Comparison of ENCODE assay signal across 9 cellular contexts in genomic region chr1:216722841-216723240, GRCh38. TPM values are rescaled to one million over a fixed set of nuclear protein-coding genes. Genes with fewer than 3 reads are reported as not detected.
DNase-seq lines count a peak whose midpoint lies in the region; ATAC-seq and TF ChIP-seq lines count a peak whose summit lies in the region.
"Had no signal": no experiment of that assay in that cellular context is flagged by ENCODE, and none has a peak within 500 bp of the region (broad histone marks: within the 10 kb centered on the region; RNA-seq: fewer than 3 reads in every experiment).

No MANE protein-coding gene starts in this region.

- no TSS peak for BruUV-seq in PC-3 (replicated peaks; lab: Mats Ljungman, UMichigan)

- H3K4me3 ChIP-seq in GM23338 (peak overlapping the region; percentile 64), PC-3 (ENCODE audit: low read length) (peak overlapping the region; percentile 23), left ventricle myocardium inferior (peak overlapping the region; percentile 65), ovary (no peak overlapping the region)

- H3K27me3 Mint-ChIP-seq in GM23338 (ENCODE audit: insufficient read depth, low read depth, poor library complexity), result peaks cover 4% of the 10 kb centered on the region
- peaks cover 72% of the 10 kb centered on the region for H3K27me3 Mint-ChIP-seq in osteocyte (ENCODE audit: unreplicated experiment)
- peaks cover 16% of the 10 kb centered on the region for H3K27me3 Mint-ChIP-seq in activated T-helper 1 cell treated with anti-CD3 and anti-CD28 coated beads, Interleukin-12 subunit alpha, Interleukin-12 subunit beta, Interleukin-2, Interleukin-4 antibody, amounts not matched to agents 30 ng/mL and 10 ng/mL and 1 ng/mL, durations not matched to agents 14 hours and 24 hours and 36 hours (ENCODE audit: insufficient read depth)

- H3F3A ChIP-seq in GM23338 (replicated peaks; ENCODE audit: low read depth), result no peaks in the 10 kb centered on the region
- H3F3A ChIP-seq in PC-3 (ENCODE audit: low read length, unreplicated experiment), result no peaks in the 10 kb centered on the region

- 0 out of 2 replicates have a peak overlapping the region, but pooled peaks have one; percentile 35 for H3K27ac Mint-ChIP-seq in GM23338
- H3K27ac Mint-ChIP-seq in osteocyte (ENCODE audit: unreplicated experiment), result no peak overlapping the region
- H3K27ac Mint-ChIP-seq in activated T-helper 1 cell treated with anti-CD3 and anti-CD28 coated beads, Interleukin-12 subunit alpha, Interleukin-12 subunit beta, Interleukin-2, Interleukin-4 antibody, amounts not matched to agents 30 ng/mL and 10 ng/mL and 1 ng/mL, durations not matched to agents 14 hours and 24 hours and 36 hours, result no peak overlapping the region
- H3K27ac Mint-ChIP-seq: activated naive CD8-positive, alpha-beta T cell treated with anti-CD3 and anti-CD28 coated beads, Interleukin-2, amount 50 U/mL, for 24 hours had no signal

- no peak overlapping the region for H3K27ac ChIP-seq in GM23338 (ENCODE audit: low read depth)
- H3K27ac ChIP-seq in PC-3 (ENCODE audit: low read length), result no peak overlapping the region
- H3K27ac ChIP-seq in left ventricle myocardium inferior (replicated peaks), result peak overlapping the region; percentile 72
- H3K27ac ChIP-seq in ovary, result no peak overlapping the region

- ATAC-seq in GM23338 (peak; percentile 31), PC-3 (peak; percentile 20), GM21576 (IDR thresholded peaks at IDR 0.05; ENCODE audit: unreplicated experiment) (no peak)
- ATAC-seq: activated naive CD8-positive, alpha-beta T cell treated with anti-CD3 and anti-CD28 coated beads, Interleukin-2, amount 50 U/mL, for 24 hours had no signal

- TF ChIP-seq POLR2A in ovary (IDR thresholded peaks at IDR 0.05), result no peak

- peak overlapping the region; percentile 88 for H3K4me3 Mint-ChIP-seq in GM23338
- H3K4me3 Mint-ChIP-seq in osteocyte (ENCODE audit: unreplicated experiment), result peak overlapping the region; percentile 16
- H3K4me3 Mint-ChIP-seq in activated T-helper 1 cell treated with anti-CD3 and anti-CD28 coated beads, Interleukin-12 subunit alpha, Interleukin-12 subunit beta, Interleukin-2, Interleukin-4 antibody, amounts not matched to agents 30 ng/mL and 10 ng/mL and 1 ng/mL, durations not matched to agents 14 hours and 24 hours and 36 hours, result no peak overlapping the region
- H3K4me3 Mint-ChIP-seq: activated naive CD8-positive, alpha-beta T cell treated with anti-CD3 and anti-CD28 coated beads, Interleukin-2, amount 50 U/mL, for 24 hours had no signal

- H3K9ac ChIP-seq in PC-3 (ENCODE audit: low read length), result no peak overlapping the region

- CTCF ChIA-PET in PC-3 (lab: Charles Lee), result interaction anchor here (0.6 kb wide), 1 partner anchor 121 kb away, joined by 4 read pairs; no protein-coding TSS in a partner anchor

- no peaks in the 10 kb centered on the region for H3K36me3 Mint-ChIP-seq in GM23338 (ENCODE audit: low read depth)
- no peaks in the 10 kb centered on the region for H3K36me3 Mint-ChIP-seq in osteocyte (ENCODE audit: unreplicated experiment)
- H3K36me3 Mint-ChIP-seq in activated T-helper 1 cell treated with anti-CD3 and anti-CD28 coated beads, Interleukin-12 subunit alpha, Interleukin-12 subunit beta, Interleukin-2, Interleukin-4 antibody, amounts not matched to agents 30 ng/mL and 10 ng/mL and 1 ng/mL, durations not matched to agents 14 hours and 24 hours and 36 hours (ENCODE audit: low read depth), result no peaks in the 10 kb centered on the region

- H2AFZ ChIP-seq in GM23338 (peak overlapping the region; percentile 94), PC-3 (ENCODE audit: low read length) (peak overlapping the region; percentile 49; the same call in 1 of the 2 replicates)

- H3K9me2 ChIP-seq in GM23338 (ENCODE audit: insufficient read depth) (no peaks in the 10 kb centered on the region), PC-3 (replicated peaks; ENCODE audit: low read length) (no peaks in the 10 kb centered on the region)

- H3K27me3 ChIP-seq in GM23338 (ENCODE audit: insufficient read depth) (no peaks in the 10 kb centered on the region), PC-3 (ENCODE audit: low read length) (peaks cover 98% of the 10 kb centered on the region), left ventricle myocardium inferior (ENCODE audit: low read depth) (peaks cover 32% of the 10 kb centered on the region), ovary (no peaks in the 10 kb centered on the region)

- H3K79me2 ChIP-seq in GM23338 (replicated peaks; ENCODE audit: insufficient read depth) (no peaks in the 10 kb centered on the region), PC-3 (ENCODE audit: low read length) (no peaks in the 10 kb centered on the region)

- H3K36me3 ChIP-seq in GM23338 (ENCODE audit: insufficient read depth) (no peaks in the 10 kb centered on the region), PC-3 (ENCODE audit: low read depth, low read length) (no peaks in the 10 kb centered on the region), left ventricle myocardium inferior (no peaks in the 10 kb centered on the region), ovary (no peaks in the 10 kb centered on the region)

- intact Hi-C loops in PC-3 (cut with micrococcal nuclease), result loop anchor here (5.0 kb wide), 2 partner anchors 411 to 611 kb away; no protein-coding TSS in a partner anchor
- intact Hi-C loops in left ventricle myocardium inferior (cut with micrococcal nuclease), result no loop called here
- intact Hi-C loops in ovary (cut with DNase I), result no loop called here
- intact Hi-C loops in activated T-helper 1 cell treated with anti-CD3 and anti-CD28 coated beads, Interleukin-12 subunit alpha, Interleukin-12 subunit beta, Interleukin-2, Interleukin-4 antibody, amounts not matched to agents 30 ng/mL and 10 ng/mL and 1 ng/mL, durations not matched to agents 14 hours and 24 hours and 36 hours (cut with micrococcal nuclease), result no loop called here

- H3K9me3 ChIP-seq in PC-3 (ENCODE audit: low read length), result no peaks in the 10 kb centered on the region
- no peaks in the 10 kb centered on the region for H3K9me3 ChIP-seq in left ventricle myocardium inferior (replicated peaks)
- H3K9me3 ChIP-seq in ovary, result no peaks in the 10 kb centered on the region

- POLR2A ChIA-PET in PC-3 (lab: Charles Lee; ENCODE audit: unreplicated experiment), result interaction anchor here (0.6 kb wide), 1 partner anchor 126 kb away, joined by 3 read pairs; no protein-coding TSS in a partner anchor

- WGBS in ovary, 3 donors, result 2 to 4% (median 2%) methylated on average over 6 of the region's 6 CpGs

- peak; percentile 32 for DNase-seq in GM23338 (ENCODE audit: low spot score)
- DNase-seq in PC-3, result no peak
- DNase-seq in left ventricle myocardium inferior, result no peak
- no peak for DNase-seq in osteocyte (ENCODE audit: extremely low spot score, unreplicated experiment)
- no peak for DNase-seq in ovary
- no peak for DNase-seq in activated T-helper 1 cell treated with anti-CD3 and anti-CD28 coated beads, Interleukin-12 subunit alpha, Interleukin-12 subunit beta, Interleukin-2, Interleukin-4 antibody, amounts not matched to agents 30 ng/mL and 10 ng/mL and 1 ng/mL, durations not matched to agents 14 hours and 24 hours and 36 hours (ENCODE audit: low spot score)
- DNase-seq in AG20443 (ENCODE audit: low spot score), result no peak
- DNase-seq: activated naive CD8-positive, alpha-beta T cell treated with anti-CD3 and anti-CD28 coated beads, Interleukin-2, amount 50 U/mL, for 24 hours had no signal

- H4K20me1 ChIP-seq in GM23338 (replicated peaks; ENCODE audit: insufficient read depth) (no peaks in the 10 kb centered on the region), PC-3 (ENCODE audit: low read length) (no peaks in the 10 kb centered on the region; the same call in 1 of the 2 replicates)

- peaks cover 17% of the 10 kb centered on the region for H3K4me1 ChIP-seq in GM23338 (ENCODE audit: insufficient read depth)
- H3K4me1 ChIP-seq in PC-3 (ENCODE audit: insufficient read depth, low read length), result no peaks in the 10 kb centered on the region
- H3K4me1 ChIP-seq in left ventricle myocardium inferior, result peaks cover 18% of the 10 kb centered on the region
- no peaks in the 10 kb centered on the region for H3K4me1 ChIP-seq in ovary (ENCODE audit: insufficient read depth)

- TF ChIP-seq CTCF in GM23338 (conservative IDR thresholded peaks at IDR 0.05; ENCODE audit: low read depth in 2 of 2) (no peak), PC-3 (conservative IDR thresholded peaks at IDR 0.05; ENCODE audit: low read depth, low read length) (no peak), left ventricle myocardium inferior (IDR thresholded peaks at IDR 0.05; ENCODE audit: borderline replicate concordance) (no peak), osteocyte (IDR thresholded peaks at IDR 0.05) (no peak), ovary (IDR thresholded peaks at IDR 0.05) (no peak)

- TF ChIP-seq EP300 in ovary (IDR thresholded peaks at IDR 0.05), result no peak

- H3K4me1 Mint-ChIP-seq in GM23338 (peaks cover 24% of the 10 kb centered on the region; the same call in 2 of the 3 replicates), osteocyte (ENCODE audit: unreplicated experiment) (peaks cover 12% of the 10 kb centered on the region)
- no peaks in the 10 kb centered on the region for H3K4me1 Mint-ChIP-seq in activated T-helper 1 cell treated with anti-CD3 and anti-CD28 coated beads, Interleukin-12 subunit alpha, Interleukin-12 subunit beta, Interleukin-2, Interleukin-4 antibody, amounts not matched to agents 30 ng/mL and 10 ng/mL and 1 ng/mL, durations not matched to agents 14 hours and 24 hours and 36 hours (ENCODE audit: low read depth)
- H3K4me1 Mint-ChIP-seq: activated naive CD8-positive, alpha-beta T cell treated with anti-CD3 and anti-CD28 coated beads, Interleukin-2, amount 50 U/mL, for 24 hours had no signal

- H3K4me2 ChIP-seq in GM23338 (peak overlapping the region; percentile 86), PC-3 (ENCODE audit: low read length) (peak overlapping the region; percentile 55)

- H3K9me3 Mint-ChIP-seq in GM23338 (no peaks in the 10 kb centered on the region), osteocyte (ENCODE audit: unreplicated experiment) (no peaks in the 10 kb centered on the region)
- no peaks in the 10 kb centered on the region for H3K9me3 Mint-ChIP-seq in activated T-helper 1 cell treated with anti-CD3 and anti-CD28 coated beads, Interleukin-12 subunit alpha, Interleukin-12 subunit beta, Interleukin-2, Interleukin-4 antibody, amounts not matched to agents 30 ng/mL and 10 ng/mL and 1 ng/mL, durations not matched to agents 14 hours and 24 hours and 36 hours
- H3K9me3 Mint-ChIP-seq: activated naive CD8-positive, alpha-beta T cell treated with anti-CD3 and anti-CD28 coated beads, Interleukin-2, amount 50 U/mL, for 24 hours had no signal

TF ChIP-seq in GM23338, 12 proteins besides CTCF, POLR2A, EP300 and RAD21 (continues in another document):
- TF ChIP-seq STAT1 (IDR thresholded peaks at IDR 0.05; ENCODE audit: unreplicated experiment), result no peak

RNA-seq across cellular contexts. Expression of gene ESRRG, which starts 0.4 kb away (rescaled TPM):
- total RNA-seq in GM23338 (2014; rRNA removed; shearing (Covaris generic)), result 1.7 and 3.2 TPM in 2 replicates
- polyA plus RNA-seq in GM23338 (2016; fragmentation: Nextera tagmentation; extraction: Ambion mirVana) (0.66 and 1.2 TPM in 2 replicates), ovary (under 1 TPM; 0.07 to 0.15 TPM)
- total RNA-seq in PC-3 (2014; rRNA removed) (1.1 and 1.7 TPM in 2 replicates), left ventricle myocardium inferior (58.5 TPM), osteocyte (not detected in 2 replicates), ovary (1 to 10 TPM in 5 of 7 donors, under 1 TPM in 2; 0.28 to 3.2 (median 1.3) TPM)
- total RNA-seq in activated T-helper 1 cell treated with anti-CD3 and anti-CD28 coated beads, Interleukin-12 subunit alpha, Interleukin-12 subunit beta, Interleukin-2, Interleukin-4 antibody, amounts not matched to agents 30 ng/mL and 10 ng/mL and 1 ng/mL, durations not matched to agents 14 hours and 24 hours and 36 hours, result not detected in 2 replicates

Comparison
In these comparisons a context has a peak if more than half of its experiments do, and no peak if none do; other contexts are left out.
1. RNA of gene ESRRG, which starts 0.4 kb away (total RNA-seq): 58.5 TPM in left ventricle myocardium inferior (single experiment); 1.7 to 3.2 TPM in GM23338, 1.1 to 1.7 TPM in PC-3, 0.28 to 3.2 TPM in ovary, not detected in osteocyte and not detected in activated T-helper 1 cell treated with anti-CD3 and anti-CD28 coated beads, Interleukin-12 subunit alpha, Interleukin-12 subunit beta, Interleukin-2, Interleukin-4 antibody, amounts not matched to agents 30 ng/mL and 10 ng/mL and 1 ng/mL, durations not matched to agents 14 hours and 24 hours and 36 hours; every median in the first group is over 10 times any median in the second.